Comparison of ENCODE assay signal across 35 cellular contexts in the genomic region with DNA sequence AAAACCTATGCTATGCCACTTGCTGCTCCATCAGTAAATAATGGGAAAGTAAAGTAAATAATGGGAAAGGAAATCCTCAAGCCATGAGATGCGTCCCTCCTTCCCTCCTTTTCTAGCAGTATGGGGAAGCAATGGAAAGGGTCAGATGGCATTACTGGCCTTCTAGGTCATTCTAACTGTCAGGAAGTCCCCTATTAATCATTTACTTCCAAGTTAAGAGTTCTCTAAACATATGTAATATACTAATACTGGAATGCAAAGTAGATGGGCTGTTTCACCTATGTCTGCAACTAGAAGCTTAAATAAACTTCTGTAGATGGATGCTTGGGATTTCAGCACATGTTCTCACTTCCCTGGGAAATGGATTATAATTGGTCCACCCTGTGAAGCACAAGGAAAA. TPM values are rescaled to one million over a fixed set of nuclear protein-coding genes. Genes with fewer than 3 reads are reported as not detected.
"Had no signal": no experiment of that assay in that cellular context is flagged by ENCODE, and none has a peak within 500 bp of the region (broad histone marks: within the 10 kb centered on the region; RNA-seq: fewer than 3 reads in every experiment).

No MANE protein-coding gene starts in this region.

- H3K27me3 ChIP-seq: brain microvascular endothelial cell, SJCRH30 had no signal

- H3K4me3 ChIP-seq: SJCRH30, SK-N-MC had no signal

- DNase-seq: activated CD4-positive, alpha-beta memory T cell treated with anti-CD3 and anti-CD28 coated beads, Interleukin-2, amount 10 ng/mL, durations not matched to agents 7 days and 5 days; activated CD4-positive, alpha-beta T cell treated with anti-CD3 and anti-CD28 coated beads for 1 hour; activated CD4-positive, alpha-beta T cell treated with anti-CD3 and anti-CD28 coated beads for 48 hours; activated CD4-positive, CD25-positive, alpha-beta regulatory T cell; activated CD8-positive, alpha-beta memory T cell treated with anti-CD3 and anti-CD28 coated beads for 24 hours; activated CD8-positive, alpha-beta memory T cell treated with anti-CD3 and anti-CD28 coated beads, Interleukin-2, amount 10 ng/mL, durations not matched to agents 7 days and 5 days; activated CD8-positive, alpha-beta memory T cell treated with anti-CD3 and anti-CD28 coated beads, Interleukin-2, amount 50 U/mL, for 48 hours; activated effector memory CD4-positive, alpha-beta T cell treated with anti-CD3 and anti-CD28 coated beads, Interleukin-2, amount 50 U/mL, for 16 hours; activated naive CD4-positive, alpha-beta T cell; activated naive CD4-positive, alpha-beta T cell treated with anti-CD3 and anti-CD28 coated beads, Interleukin-2, amount 50 U/mL, for 16 hours; activated naive CD8-positive, alpha-beta T cell treated with anti-CD3 and anti-CD28 coated beads for 36 hours; activated T-cell treated with anti-CD3 and anti-CD28 coated beads, Interleukin-2, amount 50 U/mL, for 48 hours; amniotic stem cell; aorta; brain microvascular endothelial cell; central memory CD4-positive, alpha-beta T cell; NCI-H1105 treated with DMSO at 0.1 percent for 48 hours; NCI-H1436 treated with DMSO at 0.1 percent for 48 hours; NCI-H1694 treated with DMSO at 0.1 percent for 48 hours; NCI-H2029; NCI-H345; NCI-H524 treated with DMSO at 0.1 percent for 48 hours; SHP77; SJCRH30; T1000; WERI-Rb-1 had no signal

- H3K9me3 ChIP-seq: SJCRH30 had no signal

- H3K36me3 ChIP-seq: brain microvascular endothelial cell, SJCRH30, WERI-Rb-1 had no signal

- ATAC-seq: activated CD8-positive, alpha-beta memory T cell treated with anti-CD3 and anti-CD28 coated beads, Interleukin-2, amount 10 ng/mL, durations not matched to agents 7 days and 5 days; activated T-helper 17 cell treated with anti-CD3 and anti-CD28 coated beads, Interleukin-2, amount 50 U/mL, for 72 hours; Panc1 had no signal

- H3K27ac ChIP-seq: brain microvascular endothelial cell, SJCRH30, SK-N-MC, WERI-Rb-1 had no signal

- H3K4me1 ChIP-seq: SJCRH30 had no signal

RNA-seq across cellular contexts. Expression of a gene that starts 55.9 kb away (rescaled TPM):
- total RNA-seq: activated CD4-positive, alpha-beta memory T cell treated with anti-CD3 and anti-CD28 coated beads, Interleukin-2, amount 10 ng/mL, durations not matched to agents 7 days and 5 days; activated CD8-positive, alpha-beta memory T cell treated with anti-CD3 and anti-CD28 coated beads, Interleukin-2, amount 10 ng/mL, durations not matched to agents 7 days and 5 days; activated naive CD8-positive, alpha-beta T cell treated with anti-CD3 and anti-CD28 coated beads for 36 hours; activated T-helper 17 cell treated with anti-CD3 and anti-CD28 coated beads, Interleukin-2, amount 50 U/mL, for 72 hours; aorta; chondrocyte; M059J; NCI-H460; RPMI7951; SJCRH30; T-helper 1 cell treated with Interleukin-12 subunit alpha and Interleukin-12 subunit beta and Interleukin-4 antibody, amounts not matched to agents 30 ng/mL and 1 ng/mL, for 36 hours; T-helper 2 cell treated with Interferon-gamma antibody and Interleukin-4, amounts not matched to agents 100 ng/mL and 5 ng/mL, for 36 hours had no signal
